In the genomic region with DNA sequence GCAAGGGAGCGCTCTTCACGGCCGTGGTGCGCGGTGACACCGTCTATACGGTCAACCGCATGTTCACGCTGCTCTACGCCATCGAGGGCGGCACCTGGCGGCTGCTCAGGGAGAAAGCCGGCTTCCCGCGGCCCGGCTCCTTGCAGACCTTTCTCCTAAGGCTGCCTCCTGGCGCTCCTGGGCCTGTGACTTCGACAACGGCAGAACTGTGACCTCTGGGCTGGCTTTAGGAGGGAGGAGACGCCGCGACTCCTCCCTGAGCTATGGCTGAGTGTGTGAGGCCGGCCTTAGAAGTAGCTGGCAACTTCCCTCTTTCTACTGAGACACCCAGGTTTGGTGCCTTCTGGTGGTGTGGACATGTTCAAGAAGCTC, we compare ENCODE assay signal across 9 cellular contexts. TPM values are rescaled to one million over a fixed set of nuclear protein-coding genes. Genes with fewer than 3 reads are reported as not detected.
DNase-seq lines count a peak whose midpoint lies in the region; ATAC-seq and TF ChIP-seq lines count a peak whose summit lies in the region.
"Had no signal": no experiment of that assay in that cellular context is flagged by ENCODE, and none has a peak within 500 bp of the region (broad histone marks: within the 10 kb centered on the region; RNA-seq: fewer than 3 reads in every experiment).

No MANE protein-coding gene starts in this region.

- intact Hi-C loops in PC-3 (cut with micrococcal nuclease), result no loop called here

- peak; percentile 40 for ATAC-seq in activated naive CD8-positive, alpha-beta T cell treated with anti-CD3 and anti-CD28 coated beads, Interleukin-2, amount 50 U/mL, for 24 hours
- ATAC-seq in PC-3 (no peak), GM19395 (IDR thresholded peaks at IDR 0.05; ENCODE audit: unreplicated experiment) (no peak), GM21723 (IDR thresholded peaks at IDR 0.05; ENCODE audit: unreplicated experiment) (no peak)

- CTCF ChIA-PET in BJ (lab: Yijun Ruan, JAX) (interaction anchor here (0.5 to 13.4 kb wide), 17 partner anchors 9 to 469 kb away, joined by 3 to 301 read pairs (median 5); a partner anchor contains a TSS), PC-3 (lab: Charles Lee) (no interaction called here)

- H3K4me3 ChIP-seq in BJ (ENCODE audit: low read depth, low read length) (no peak overlapping the region), Peyer's patch (peak overlapping the region in 2 of 4 donors; percentile 6 to 11), PC-3 (ENCODE audit: low read length) (no peak overlapping the region)

- no peaks in the 10 kb centered on the region for H3K9me2 ChIP-seq in PC-3 (replicated peaks; ENCODE audit: low read length)

- H3K9ac ChIP-seq in PC-3 (ENCODE audit: low read length), result no peak overlapping the region

- DNase-seq in BJ (ENCODE audit: low read depth) (no peak), Peyer's patch (peak; percentile 27 to 92 (median 91)), immature natural killer cell (peak; percentile 5 to 29 (median 21)), PC-3 (no peak)
- DNase-seq in activated naive CD8-positive, alpha-beta T cell treated with anti-CD3 and anti-CD28 coated beads, Interleukin-2, amount 50 U/mL, for 24 hours, result peak; percentile 59
- DNase-seq in stimulated activated CD4-positive, alpha-beta T cell treated with anti-CD3 and anti-CD28 coated beads, Interleukin-2, amount 100 ng/mL, for 48 hours, result peak; percentile 48 to 51

- H4K20me1 ChIP-seq in PC-3 (ENCODE audit: low read length), result no peaks in the 10 kb centered on the region

- H3K27me3 ChIP-seq in BJ (ENCODE audit: control insufficient read depth, insufficient read depth, low read length) (peaks cover 15% of the 10 kb centered on the region), Peyer's patch (no peaks in the 10 kb centered on the region), PC-3 (ENCODE audit: low read length) (no peaks in the 10 kb centered on the region)

- TF ChIP-seq POLR2A in Peyer's patch (IDR thresholded peaks at IDR 0.05), result peak in 1 of 2 donors; percentile 20

- peaks cover 26% of the 10 kb centered on the region for H3K27me3 Mint-ChIP-seq in activated naive CD8-positive, alpha-beta T cell treated with anti-CD3 and anti-CD28 coated beads, Interleukin-2, amount 50 U/mL, for 24 hours
- peaks cover 3 to 25% (median 15%) of the 10 kb centered on the region in 3 donors for H3K27me3 Mint-ChIP-seq in immature natural killer cell (ENCODE audit: low read depth in 3 of 3)

- H3K27ac ChIP-seq in Peyer's patch, result peak overlapping the region in 1 of 4 donors; percentile 72
- no peak overlapping the region for H3K27ac ChIP-seq in PC-3 (ENCODE audit: low read length)

- no peaks in the 10 kb centered on the region for H3K79me2 ChIP-seq in PC-3 (ENCODE audit: low read length)

- peak; percentile 81 for TF ChIP-seq CTCF in BJ (IDR thresholded peaks at IDR 0.05; ENCODE audit: insufficient read depth, low read depth, low read length)
- TF ChIP-seq CTCF in Peyer's patch (IDR thresholded peaks at IDR 0.05), result peak in 4 of 6 experiments; percentile 55 to 92 (median 84)
- TF ChIP-seq CTCF in PC-3 (conservative IDR thresholded peaks at IDR 0.05; ENCODE audit: low read depth, low read length), result no peak

- no peaks in the 10 kb centered on the region for H3K36me3 Mint-ChIP-seq in activated naive CD8-positive, alpha-beta T cell treated with anti-CD3 and anti-CD28 coated beads, Interleukin-2, amount 50 U/mL, for 24 hours (ENCODE audit: low read depth)
- peaks cover 0 to 3% (median 0%) of the 10 kb centered on the region in 3 donors for H3K36me3 Mint-ChIP-seq in immature natural killer cell

- no peaks in the 10 kb centered on the region for H3K9me3 Mint-ChIP-seq in activated naive CD8-positive, alpha-beta T cell treated with anti-CD3 and anti-CD28 coated beads, Interleukin-2, amount 50 U/mL, for 24 hours
- H3K9me3 Mint-ChIP-seq in immature natural killer cell, result no peaks in the 10 kb centered on the region

- H3K36me3 ChIP-seq in BJ (ENCODE audit: control insufficient read depth, insufficient read depth, low read length) (no peaks in the 10 kb centered on the region), Peyer's patch (no peaks in the 10 kb centered on the region), PC-3 (ENCODE audit: low read depth, low read length) (no peaks in the 10 kb centered on the region)

- H3F3A ChIP-seq in PC-3 (ENCODE audit: low read length, unreplicated experiment), result no peaks in the 10 kb centered on the region

- no peak overlapping the region for H3K27ac Mint-ChIP-seq in activated naive CD8-positive, alpha-beta T cell treated with anti-CD3 and anti-CD28 coated beads, Interleukin-2, amount 50 U/mL, for 24 hours
- no peak overlapping the region for H3K27ac Mint-ChIP-seq in immature natural killer cell

- H3K4me3 Mint-ChIP-seq in activated naive CD8-positive, alpha-beta T cell treated with anti-CD3 and anti-CD28 coated beads, Interleukin-2, amount 50 U/mL, for 24 hours, result no peak overlapping the region
- peak overlapping the region in 1 of 5 donors; percentile 57 for H3K4me3 Mint-ChIP-seq in immature natural killer cell

- no peak overlapping the region for H3K4me2 ChIP-seq in PC-3 (ENCODE audit: low read length)

- BruUV-seq in PC-3 (replicated peaks; lab: Mats Ljungman, UMichigan), result no TSS peak

- H2AFZ ChIP-seq in PC-3 (ENCODE audit: low read length), result no peak overlapping the region

- H3K4me1 ChIP-seq in Peyer's patch, result peaks cover 0 to 25% (median 6%) of the 10 kb centered on the region in 4 donors
- H3K4me1 ChIP-seq in PC-3 (ENCODE audit: insufficient read depth, low read length), result no peaks in the 10 kb centered on the region

- POLR2A ChIA-PET in BJ (lab: Charles Lee) (no interaction called here), PC-3 (lab: Charles Lee; ENCODE audit: unreplicated experiment) (no interaction called here)

- H3K9me3 ChIP-seq in Peyer's patch (no peaks in the 10 kb centered on the region), PC-3 (ENCODE audit: low read length) (no peaks in the 10 kb centered on the region)

- peaks cover 15% of the 10 kb centered on the region for H3K4me1 Mint-ChIP-seq in activated naive CD8-positive, alpha-beta T cell treated with anti-CD3 and anti-CD28 coated beads, Interleukin-2, amount 50 U/mL, for 24 hours
- H3K4me1 Mint-ChIP-seq in immature natural killer cell, result peaks cover 8 to 15% of the 10 kb centered on the region in 2 donors

RNA-seq across cellular contexts. Expression of a gene that starts 1.4 kb away (rescaled TPM):
- polyA plus RNA-seq in BJ (2011; rRNA removed) (not detected in 2 replicates), immature natural killer cell (not detected)
- polyA minus RNA-seq in BJ (2011; rRNA and poly(A)+ RNA removed), result not detected in 2 replicates
- total RNA-seq in Peyer's patch (under 1 TPM in 1 of 4 donors, not detected in 3; 0.38 TPM), PC-3 (2014; rRNA removed) (not detected in 2 replicates)

RNA-seq across cellular contexts. Expression of a gene that starts 10.2 kb away (rescaled TPM):
- 0.12 and 0.16 TPM in 2 replicates for polyA plus RNA-seq in BJ (2011; rRNA removed)
- polyA minus RNA-seq in BJ (2011; rRNA and poly(A)+ RNA removed), result not detected in 2 replicates
- total RNA-seq in Peyer's patch, result 10 to 100 TPM in 2 of 4 donors, 1 to 10 TPM in 2; 5.1 to 23.1 (median 8.5) TPM
- not detected for polyA plus RNA-seq in immature natural killer cell
- total RNA-seq in PC-3 (2014; rRNA removed), result not detected in 2 replicates

RNA-seq across cellular contexts. Expression of a gene that starts 32.8 kb away (rescaled TPM):
- polyA plus RNA-seq in BJ (2011; rRNA removed) (not detected in 2 replicates), immature natural killer cell (not detected)
- polyA minus RNA-seq in BJ (2011; rRNA and poly(A)+ RNA removed), result not detected in 2 replicates
- total RNA-seq in Peyer's patch (100 to 1,000 TPM in 3 of 4 donors, 1 to 10 TPM in 1; 4.1 to 374 (median 196) TPM), PC-3 (2014; rRNA removed) (not detected in 2 replicates)
- total RNA-seq: urinary bladder had no signal

RNA-seq across cellular contexts. Expression of a gene that starts 37.0 kb away (rescaled TPM):
- polyA plus RNA-seq in BJ (2011; rRNA removed) (0.72 and 1.0 TPM in 2 replicates), immature natural killer cell (under 1 TPM; 0.26 to 0.53 (median 0.43) TPM)
- 1.3 and 1.6 TPM in 2 replicates for polyA minus RNA-seq in BJ (2011; rRNA and poly(A)+ RNA removed)
- total RNA-seq in Peyer's patch (1 to 10 TPM; 3.0 to 8.7 (median 5.5) TPM), PC-3 (2014; rRNA removed) (1.4 and 3.4 TPM in 2 replicates)

RNA-seq across cellular contexts. Expression of a gene that starts 48.5 kb away (rescaled TPM):
- polyA plus RNA-seq in BJ (2011; rRNA removed) (6.4 and 9.6 TPM in 2 replicates), immature natural killer cell (10 to 100 TPM; 17.9 to 28.4 (median 18.8) TPM)
- polyA minus RNA-seq in BJ (2011; rRNA and poly(A)+ RNA removed), result 2.9 and 3.2 TPM in 2 replicates
- total RNA-seq in Peyer's patch (10 to 100 TPM; 22.3 to 39.9 (median 36.9) TPM), PC-3 (2014; rRNA removed) (15.5 and 31.3 TPM in 2 replicates)

Comparison
In these comparisons a context has a peak if more than half of its experiments do, and no peak if none do; other contexts are left out.
1. DNase-seq: peak in Peyer's patch (3 of 3), activated naive CD8-positive, alpha-beta T cell treated with anti-CD3 and anti-CD28 coated beads, Interleukin-2, amount 50 U/mL, for 24 hours (single experiment), immature natural killer cell (3 of 3) and stimulated activated CD4-positive, alpha-beta T cell treated with anti-CD3 and anti-CD28 coated beads, Interleukin-2, amount 100 ng/mL, for 48 hours (2 of 2); none in BJ (single experiment) and PC-3 (single experiment).